In genomic region chr1:185768371-185768770, GRCh38 we compare ENCODE assay signal across 19 cellular contexts. TPM values are rescaled to one million over a fixed set of nuclear protein-coding genes. Genes with fewer than 3 reads are reported as not detected.
"Had no signal": no experiment of that assay in that cellular context is flagged by ENCODE, and none has a peak within 500 bp of the region (broad histone marks: within the 10 kb centered on the region; RNA-seq: fewer than 3 reads in every experiment).

No MANE protein-coding gene starts in this region.

- H3K4me1 ChIP-seq: SJSA1 had no signal

- DNase-seq: IMR-90, Karpas-422, KG1, MG63, NCI-H1092, NCI-H1417 treated with DMSO at 0.1 percent for 48 hours, NCI-H146, NCI-H1694 treated with DMSO at 0.1 percent for 48 hours, NCI-H1930, NCI-H2081, NCI-H2107, NCI-H2227 treated with DMSO at 0.1 percent for 48 hours, NCI-H748 treated with DMSO at 0.1 percent for 48 hours, Right ventricle myocardium superior, RPMI8226, SIG-M5 had no signal

- FAIRE-seq: HepG2, RCC 7860 had no signal

- H3K27ac ChIP-seq: SJSA1 had no signal

- H3K9me3 ChIP-seq: MG63, SJSA1 had no signal

- H3K36me3 ChIP-seq: MG63, SJSA1 had no signal

- H3K27me3 ChIP-seq: SJSA1 had no signal

- H3K4me3 ChIP-seq: MG63, SJSA1 had no signal

RNA-seq across cellular contexts. Expression of gene HMCN1, which starts 34.2 kb away (rescaled TPM):
- total RNA-seq: HepG2 had no signal
